ENCODE assay signal across 29 cellular contexts in genomic region chr20:13301596-13301995, GRCh38.
"Had no signal": no experiment of that assay in that cellular context is flagged by ENCODE, and none has a peak within 500 bp of the region (broad histone marks: within the 10 kb centered on the region; RNA-seq: fewer than 3 reads in every experiment).

No MANE protein-coding gene starts in this region.

- H3K4me3 ChIP-seq: ascending aorta, cardiac muscle cell had no signal

- FAIRE-seq: TTC549 had no signal

- H3K27ac ChIP-seq: ascending aorta, cardiac muscle cell, VCaP had no signal

- H3K27me3 ChIP-seq: ascending aorta, cardiac muscle cell had no signal

- ATAC-seq: activated CD8-positive, alpha-beta memory T cell treated with anti-CD3 and anti-CD28 coated beads, Interleukin-2, amount 10 ng/mL, durations not matched to agents 7 days and 5 days; activated CD8-positive, alpha-beta T cell treated with anti-CD3 and anti-CD28 coated beads, Interleukin-2, amount 10 ng/mL, durations not matched to agents 7 days and 5 days; activated naive CD8-positive, alpha-beta T cell treated with anti-CD3 and anti-CD28 coated beads, Interleukin-2, amount 50 U/mL, for 24 hours had no signal

- H3K4me1 ChIP-seq: ascending aorta had no signal

- H3K9me3 ChIP-seq: ascending aorta had no signal

- H3K36me3 ChIP-seq: ascending aorta, cardiac muscle cell had no signal

- DNase-seq: activated B cell treated with CpG ODN at 0.5 μM for 24 hours; activated CD4-positive, alpha-beta memory T cell treated with anti-CD3 and anti-CD28 coated beads, Interleukin-2, amount 10 ng/mL, durations not matched to agents 7 days and 5 days; activated CD4-positive, alpha-beta T cell treated with anti-CD3 and anti-CD28 coated beads for 4 hours; activated CD4-positive, alpha-beta T cell treated with anti-CD3 and anti-CD28 coated beads, Interleukin-2, amount 10 ng/mL, durations not matched to agents 24 days and 14 days; activated CD4-positive, alpha-beta T cell treated with anti-CD3 and anti-CD28 coated beads, Interleukin-2, amount 50 U/mL, for 48 hours; activated CD4-positive, CD25-positive, alpha-beta regulatory T cell treated with anti-CD3 and anti-CD28 coated beads, Interleukin-2, amount 50 U/mL, for 72 hours; activated CD8-positive, alpha-beta memory T cell treated with anti-CD3 and anti-CD28 coated beads for 24 hours; activated CD8-positive, alpha-beta memory T cell treated with anti-CD3 and anti-CD28 coated beads, Interleukin-2, amount 10 ng/mL, durations not matched to agents 7 days and 5 days; activated CD8-positive, alpha-beta memory T cell treated with anti-CD3 and anti-CD28 coated beads, Interleukin-2, amount 50 U/mL, for 48 hours; activated CD8-positive, alpha-beta T cell treated with anti-CD3 and anti-CD28 coated beads, Interleukin-2, amount 10 ng/mL, durations not matched to agents 7 days and 5 days; activated effector memory CD4-positive, alpha-beta T cell treated with Interleukin-2 at 50 U/mL for 16 hours; activated gamma-delta T cell; activated naive CD4-positive, alpha-beta T cell treated with anti-CD3 and anti-CD28 coated beads, Interleukin-2, amount 10 ng/mL, durations not matched to agents 7 days and 5 days; activated naive CD4-positive, alpha-beta T cell treated with Interleukin-2 at 50 U/mL for 16 hours; activated naive CD8-positive, alpha-beta T cell treated with anti-CD3 and anti-CD28 coated beads, Interleukin-2, amount 10 ng/mL, durations not matched to agents 7 days and 5 days; activated naive CD8-positive, alpha-beta T cell treated with anti-CD3 and anti-CD28 coated beads, Interleukin-2, amount 50 U/mL, for 24 hours; activated T-cell treated with anti-CD3 and anti-CD28 coated beads, Interleukin-2, amount 50 U/mL, for 24 hours; activated T-cell treated with anti-CD3 and anti-CD28 coated beads, Interleukin-2, amount 50 U/mL, for 48 hours; amygdala; anterior cingulate cortex; caudate nucleus; cerebellar nuclear complex; T-helper 1 cell; T-helper 2 cell; T-helper 9 cell had no signal
